Comparison of ENCODE assay signal across 8 cellular contexts in genomic region chr2:237474511-237474911, GRCh38. TPM values are rescaled to one million over a fixed set of nuclear protein-coding genes. Genes with fewer than 3 reads are reported as not detected.
DNase-seq lines count a peak whose midpoint lies in the region; TF ChIP-seq lines count a peak whose summit lies in the region.

No MANE protein-coding gene starts in this region.

- no peaks in the 10 kb centered on the region for H3K36me3 Mint-ChIP-seq in activated naive CD4-positive, alpha-beta T cell treated with anti-CD3 and anti-CD28 coated beads, Interleukin-2, amount 10 ng/mL, durations not matched to agents 7 days and 5 days

- peak overlapping the region; percentile 99 for H2BK120ac ChIP-seq in mesenchymal stem cell (ENCODE audit: low read depth, low read length)

- peak overlapping the region; percentile 49 for H3K4me2 ChIP-seq in mesenchymal stem cell (ENCODE audit: low read length, poor library complexity, severe bottlenecking)

- peak overlapping the region; percentile 68 for H2BK5ac ChIP-seq in mesenchymal stem cell (ENCODE audit: low read depth, low read length, poor library complexity, severe bottlenecking)

- H3K27ac ChIP-seq in mesenchymal stem cell (ENCODE audit: low read length, poor library complexity, severe bottlenecking) (peak overlapping the region; percentile 77), urinary bladder (ENCODE audit: low read depth) (no peak overlapping the region)

- DNase-seq in activated naive CD4-positive, alpha-beta T cell treated with anti-CD3 and anti-CD28 coated beads, Interleukin-2, amount 10 ng/mL, durations not matched to agents 7 days and 5 days = no peak
- DNase-seq in activated naive CD4-positive, alpha-beta T cell (lab: John Stamatoyannopoulos, UW) = no peak
- peak; percentile 64 to 82 for DNase-seq in cardiac fibroblast (ENCODE audit: low read depth in 2 of 2)
- peak; percentile 82 for DNase-seq in mesenchymal stem cell
- DNase-seq in activated effector memory CD4-positive, alpha-beta T cell treated with Interleukin-2 at 50 U/mL for 16 hours = no peak
- DNase-seq in effector CD4-positive, alpha-beta T cell = no peak
- no peak for DNase-seq in stimulated activated CD8-positive, alpha-beta memory T cell treated with anti-CD3 and anti-CD28 coated beads, Interleukin-4, amount 100 ng/mL, for 48 hours

- no peaks in the 10 kb centered on the region for H3K79me1 ChIP-seq in mesenchymal stem cell (replicated peaks; ENCODE audit: low read length, poor library complexity, severe bottlenecking)

- peak overlapping the region; percentile 99 for H4K8ac ChIP-seq in mesenchymal stem cell (ENCODE audit: low read length)

- H3K36me3 ChIP-seq in mesenchymal stem cell (ENCODE audit: control insufficient read depth in 1 of 2, insufficient read depth in 2 of 2, low read depth in 1 of 2, low read length in 2 of 2) (no peaks in the 10 kb centered on the region), urinary bladder (ENCODE audit: insufficient read depth) (no peaks in the 10 kb centered on the region)

- H2AFZ ChIP-seq in mesenchymal stem cell (ENCODE audit: low read depth, low read length) = no peak overlapping the region

- H3K4me3 ChIP-seq in cardiac fibroblast (replicated peaks in 1 of 2; ENCODE audit: low read depth in 2 of 2, low read length in 2 of 2) = peak overlapping the region; percentile 45 to 48
- H3K4me3 ChIP-seq in mesenchymal stem cell (ENCODE audit: insufficient read depth in 1 of 2, low read depth in 1 of 2, low read length in 2 of 2) = peak overlapping the region in 1 of 2 experiments; percentile 87
- peak overlapping the region; percentile 65 for H3K4me3 ChIP-seq in urinary bladder (ENCODE audit: low read depth, low read length)

- H3K27ac Mint-ChIP-seq in activated naive CD4-positive, alpha-beta T cell treated with anti-CD3 and anti-CD28 coated beads, Interleukin-2, amount 10 ng/mL, durations not matched to agents 7 days and 5 days = peak overlapping the region; percentile 76

- CTCF ChIA-PET in activated naive CD4-positive, alpha-beta T cell treated with anti-CD3 and anti-CD28 coated beads, Interleukin-2, amount 10 ng/mL, durations not matched to agents 7 days and 5 days (lab: Charles Lee) = interaction anchor here (0.8 to 3.8 kb wide), 4 partner anchors 8 to 320 kb away, joined by 3 to 110 read pairs (median 4); no protein-coding TSS in a partner anchor

- TF ChIP-seq CTCF in cardiac fibroblast (IDR thresholded peaks at IDR 0.05; ENCODE audit: low read depth, low read length) = no peak

- H3K18ac ChIP-seq in mesenchymal stem cell (ENCODE audit: low read depth in 1 of 2, low read length in 2 of 2) = peak overlapping the region; percentile 61 to 95

- H3K4ac ChIP-seq in mesenchymal stem cell (ENCODE audit: low read depth in 1 of 2, low read length in 2 of 2) = peak overlapping the region; percentile 98 to 100

- H3K4me1 Mint-ChIP-seq in activated naive CD4-positive, alpha-beta T cell treated with anti-CD3 and anti-CD28 coated beads, Interleukin-2, amount 10 ng/mL, durations not matched to agents 7 days and 5 days = peaks cover 13% of the 10 kb centered on the region

- peak overlapping the region; percentile 6 for H2AK5ac ChIP-seq in mesenchymal stem cell (ENCODE audit: low read length, severe bottlenecking)

- H2BK12ac ChIP-seq in mesenchymal stem cell (ENCODE audit: low read length in 2 of 2) = peak overlapping the region; percentile 99 to 100

- H3K9ac ChIP-seq in mesenchymal stem cell (ENCODE audit: low read length) = peak overlapping the region; percentile 93

- H3K14ac ChIP-seq in mesenchymal stem cell (ENCODE audit: low read length in 2 of 2) = peak overlapping the region in 1 of 2 experiments; percentile 97

- H3K9me3 ChIP-seq in mesenchymal stem cell (ENCODE audit: control insufficient read depth, low read length) = no peaks in the 10 kb centered on the region

- peaks cover 34% of the 10 kb centered on the region for H3K4me1 ChIP-seq in mesenchymal stem cell (ENCODE audit: control insufficient read depth, insufficient read depth, low read depth, low read length)
- H3K4me1 ChIP-seq in urinary bladder (ENCODE audit: insufficient read depth) = no peaks in the 10 kb centered on the region

- H3K9me3 Mint-ChIP-seq in activated naive CD4-positive, alpha-beta T cell treated with anti-CD3 and anti-CD28 coated beads, Interleukin-2, amount 10 ng/mL, durations not matched to agents 7 days and 5 days = no peaks in the 10 kb centered on the region

- H4K91ac ChIP-seq in mesenchymal stem cell (ENCODE audit: low read length) = peak overlapping the region; percentile 100

- H3K27me3 ChIP-seq in mesenchymal stem cell (ENCODE audit: control insufficient read depth in 1 of 2, insufficient read depth in 1 of 2, low read length in 2 of 2) = no peaks in the 10 kb centered on the region

- H3K23ac ChIP-seq in mesenchymal stem cell (ENCODE audit: low read length in 2 of 2) = peak overlapping the region in 1 of 2 experiments; percentile 43

- peak overlapping the region; percentile 76 for H3K4me3 Mint-ChIP-seq in activated naive CD4-positive, alpha-beta T cell treated with anti-CD3 and anti-CD28 coated beads, Interleukin-2, amount 10 ng/mL, durations not matched to agents 7 days and 5 days

- peak overlapping the region; percentile 91 for H2BK15ac ChIP-seq in mesenchymal stem cell (ENCODE audit: low read depth, poor library complexity, severe bottlenecking)

- WGBS in mesenchymal stem cell = 75% methylated on average over 6 of the region's 10 CpGs
- 66% methylated on average over 10 of the region's 10 CpGs for WGBS in urinary bladder

- H3K27me3 Mint-ChIP-seq in activated naive CD4-positive, alpha-beta T cell treated with anti-CD3 and anti-CD28 coated beads, Interleukin-2, amount 10 ng/mL, durations not matched to agents 7 days and 5 days = peaks cover 27% of the 10 kb centered on the region

RNA-seq across cellular contexts. Expression of gene MLPH, which starts 12.5 kb away (rescaled TPM):
- polyA plus RNA-seq in mesenchymal stem cell (2013, experiment 1 of 2) = 93.7 TPM
- polyA plus RNA-seq in mesenchymal stem cell (2013, experiment 2 of 2) = 85.6 TPM
- 11.7 TPM for total RNA-seq in urinary bladder
- polyA plus RNA-seq in urinary bladder = 14.2 TPM

Comparison
In these comparisons a context has a peak if more than half of its experiments do, and no peak if none do; other contexts are left out.
1. DNase-seq: peak in cardiac fibroblast (2 of 2) and mesenchymal stem cell (single experiment); none in activated naive CD4-positive, alpha-beta T cell treated with anti-CD3 and anti-CD28 coated beads, Interleukin-2, amount 10 ng/mL, durations not matched to agents 7 days and 5 days (single experiment), activated naive CD4-positive, alpha-beta T cell (0 of 4), activated effector memory CD4-positive, alpha-beta T cell treated with Interleukin-2 at 50 U/mL for 16 hours (single experiment), effector CD4-positive, alpha-beta T cell (single experiment) and stimulated activated CD8-positive, alpha-beta memory T cell treated with anti-CD3 and anti-CD28 coated beads, Interleukin-4, amount 100 ng/mL, for 48 hours (single experiment).